Comparison of ENCODE assay signal across 1 cellular context in the genomic region with DNA sequence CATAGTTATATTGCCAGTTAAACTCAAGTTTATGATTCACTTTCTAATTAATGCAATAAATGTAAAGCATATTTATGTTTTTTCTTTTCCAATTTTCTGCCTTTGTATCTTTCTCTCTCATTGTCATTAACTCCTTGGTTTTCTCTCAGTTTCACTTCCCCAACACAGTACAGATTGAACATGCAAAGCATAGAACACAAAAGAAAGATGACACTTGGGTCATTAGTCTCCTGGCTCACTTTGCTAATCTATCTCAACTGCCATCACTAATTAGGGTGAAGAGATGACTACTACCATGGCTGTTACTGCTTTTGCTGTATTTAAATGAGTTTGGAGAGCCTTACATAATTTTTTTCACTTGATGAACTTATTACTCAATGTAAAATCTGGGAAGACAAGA.
TF ChIP-seq lines count a peak whose summit lies in the region.

No MANE protein-coding gene starts in this region.

TF ChIP-seq in GM12878, 131 proteins besides CTCF, POLR2A, EP300 and RAD21 (continued from another document and continues in another):
- TF ChIP-seq, protein P1, sequence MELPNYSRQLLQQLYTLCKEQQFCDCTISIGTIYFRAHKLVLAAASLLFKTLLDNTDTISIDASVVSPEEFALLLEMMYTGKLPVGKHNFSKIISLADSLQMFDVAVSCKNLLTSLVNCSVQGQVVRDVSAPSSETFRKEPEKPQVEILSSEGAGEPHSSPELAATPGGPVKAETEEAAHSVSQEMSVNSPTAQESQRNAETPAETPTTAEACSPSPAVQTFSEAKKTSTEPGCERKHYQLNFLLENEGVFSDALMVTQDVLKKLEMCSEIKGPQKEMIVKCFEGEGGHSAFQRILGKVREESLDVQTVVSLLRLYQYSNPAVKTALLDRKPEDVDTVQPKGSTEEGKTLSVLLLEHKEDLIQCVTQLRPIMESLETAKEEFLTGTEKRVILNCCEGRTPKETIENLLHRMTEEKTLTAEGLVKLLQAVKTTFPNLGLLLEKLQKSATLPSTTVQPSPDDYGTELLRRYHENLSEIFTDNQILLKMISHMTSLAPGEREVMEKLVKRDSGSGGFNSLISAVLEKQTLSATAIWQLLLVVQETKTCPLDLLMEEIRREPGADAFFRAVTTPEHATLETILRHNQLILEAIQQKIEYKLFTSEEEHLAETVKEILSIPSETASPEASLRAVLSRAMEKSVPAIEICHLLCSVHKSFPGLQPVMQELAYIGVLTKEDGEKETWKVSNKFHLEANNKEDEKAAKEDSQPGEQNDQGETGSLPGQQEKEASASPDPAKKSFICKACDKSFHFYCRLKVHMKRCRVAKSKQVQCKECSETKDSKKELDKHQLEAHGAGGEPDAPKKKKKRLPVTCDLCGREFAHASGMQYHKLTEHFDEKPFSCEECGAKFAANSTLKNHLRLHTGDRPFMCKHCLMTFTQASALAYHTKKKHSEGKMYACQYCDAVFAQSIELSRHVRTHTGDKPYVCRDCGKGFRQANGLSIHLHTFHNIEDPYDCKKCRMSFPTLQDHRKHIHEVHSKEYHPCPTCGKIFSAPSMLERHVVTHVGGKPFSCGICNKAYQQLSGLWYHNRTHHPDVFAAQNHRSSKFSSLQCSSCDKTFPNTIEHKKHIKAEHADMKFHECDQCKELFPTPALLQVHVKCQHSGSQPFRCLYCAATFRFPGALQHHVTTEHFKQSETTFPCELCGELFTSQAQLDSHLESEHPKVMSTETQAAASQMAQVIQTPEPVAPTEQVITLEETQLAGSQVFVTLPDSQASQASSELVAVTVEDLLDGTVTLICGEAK (IDR thresholded peaks at IDR 0.05; ENCODE audit: borderline replicate concordance), result no peak
- no peak for TF ChIP-seq MEF2A (IDR thresholded peaks at IDR 0.05; ENCODE audit: insufficient read depth, low read depth, low read length)
- no peak for TF ChIP-seq SUZ12 (IDR thresholded peaks at IDR 0.05; ENCODE audit: unreplicated experiment)
- TF ChIP-seq, protein P2, sequence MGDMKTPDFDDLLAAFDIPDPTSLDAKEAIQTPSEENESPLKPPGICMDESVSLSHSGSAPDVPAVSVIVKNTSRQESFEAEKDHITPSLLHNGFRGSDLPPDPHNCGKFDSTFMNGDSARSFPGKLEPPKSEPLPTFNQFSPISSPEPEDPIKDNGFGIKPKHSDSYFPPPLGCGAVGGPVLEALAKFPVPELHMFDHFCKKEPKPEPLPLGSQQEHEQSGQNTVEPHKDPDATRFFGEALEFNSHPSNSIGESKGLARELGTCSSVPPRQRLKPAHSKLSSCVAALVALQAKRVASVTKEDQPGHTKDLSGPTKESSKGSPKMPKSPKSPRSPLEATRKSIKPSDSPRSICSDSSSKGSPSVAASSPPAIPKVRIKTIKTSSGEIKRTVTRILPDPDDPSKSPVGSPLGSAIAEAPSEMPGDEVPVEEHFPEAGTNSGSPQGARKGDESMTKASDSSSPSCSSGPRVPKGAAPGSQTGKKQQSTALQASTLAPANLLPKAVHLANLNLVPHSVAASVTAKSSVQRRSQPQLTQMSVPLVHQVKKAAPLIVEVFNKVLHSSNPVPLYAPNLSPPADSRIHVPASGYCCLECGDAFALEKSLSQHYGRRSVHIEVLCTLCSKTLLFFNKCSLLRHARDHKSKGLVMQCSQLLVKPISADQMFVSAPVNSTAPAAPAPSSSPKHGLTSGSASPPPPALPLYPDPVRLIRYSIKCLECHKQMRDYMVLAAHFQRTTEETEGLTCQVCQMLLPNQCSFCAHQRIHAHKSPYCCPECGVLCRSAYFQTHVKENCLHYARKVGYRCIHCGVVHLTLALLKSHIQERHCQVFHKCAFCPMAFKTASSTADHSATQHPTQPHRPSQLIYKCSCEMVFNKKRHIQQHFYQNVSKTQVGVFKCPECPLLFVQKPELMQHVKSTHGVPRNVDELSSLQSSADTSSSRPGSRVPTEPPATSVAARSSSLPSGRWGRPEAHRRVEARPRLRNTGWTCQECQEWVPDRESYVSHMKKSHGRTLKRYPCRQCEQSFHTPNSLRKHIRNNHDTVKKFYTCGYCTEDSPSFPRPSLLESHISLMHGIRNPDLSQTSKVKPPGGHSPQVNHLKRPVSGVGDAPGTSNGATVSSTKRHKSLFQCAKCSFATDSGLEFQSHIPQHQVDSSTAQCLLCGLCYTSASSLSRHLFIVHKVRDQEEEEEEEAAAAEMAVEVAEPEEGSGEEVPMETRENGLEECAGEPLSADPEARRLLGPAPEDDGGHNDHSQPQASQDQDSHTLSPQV (IDR thresholded peaks at IDR 0.05), result no peak
- TF ChIP-seq BACH1 (IDR thresholded peaks at IDR 0.05; ENCODE audit: borderline replicate concordance), result peak; percentile 72; the same call in 1 of the 2 replicates
- TF ChIP-seq, protein P3, sequence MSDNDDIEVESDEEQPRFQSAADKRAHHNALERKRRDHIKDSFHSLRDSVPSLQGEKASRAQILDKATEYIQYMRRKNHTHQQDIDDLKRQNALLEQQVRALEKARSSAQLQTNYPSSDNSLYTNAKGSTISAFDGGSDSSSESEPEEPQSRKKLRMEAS (IDR thresholded peaks at IDR 0.05; ENCODE audit: low read depth, low read length), result no peak
- TF ChIP-seq PAX5 (IDR thresholded peaks at IDR 0.05; ENCODE audit: borderline replicate concordance, low read depth, low read length), result no peak
- TF ChIP-seq STAT1 (conservative IDR thresholded peaks at IDR 0.05), result no peak
- no peak for TF ChIP-seq RBBP5 (conservative IDR thresholded peaks at IDR 0.05)
- TF ChIP-seq FOXK2 (IDR thresholded peaks at IDR 0.05), result no peak
- TF ChIP-seq CEBPB (IDR thresholded peaks at IDR 0.05; ENCODE audit: borderline replicate concordance in 1 of 2, low read depth in 2 of 2, low read length in 2 of 2), result no peak
- no peak for TF ChIP-seq FOXM1 (IDR thresholded peaks at IDR 0.05; ENCODE audit: low read depth, low read length)
- no peak for TF ChIP-seq NFYA (IDR thresholded peaks at IDR 0.05; ENCODE audit: borderline replicate concordance, low read depth, low read length)
- no peak for TF ChIP-seq ZNF207 (IDR thresholded peaks at IDR 0.05; ENCODE audit: borderline replicate concordance)
- TF ChIP-seq SREBF1 (IDR thresholded peaks at IDR 0.05; ENCODE audit: low read length), result 0 out of 2 replicates have a peak, but pooled peaks have one; percentile 11
- no peak for TF ChIP-seq NR2C2 (IDR thresholded peaks at IDR 0.05; ENCODE audit: borderline replicate concordance, control insufficient read depth, insufficient read length, low read depth)
- TF ChIP-seq, protein P4, sequence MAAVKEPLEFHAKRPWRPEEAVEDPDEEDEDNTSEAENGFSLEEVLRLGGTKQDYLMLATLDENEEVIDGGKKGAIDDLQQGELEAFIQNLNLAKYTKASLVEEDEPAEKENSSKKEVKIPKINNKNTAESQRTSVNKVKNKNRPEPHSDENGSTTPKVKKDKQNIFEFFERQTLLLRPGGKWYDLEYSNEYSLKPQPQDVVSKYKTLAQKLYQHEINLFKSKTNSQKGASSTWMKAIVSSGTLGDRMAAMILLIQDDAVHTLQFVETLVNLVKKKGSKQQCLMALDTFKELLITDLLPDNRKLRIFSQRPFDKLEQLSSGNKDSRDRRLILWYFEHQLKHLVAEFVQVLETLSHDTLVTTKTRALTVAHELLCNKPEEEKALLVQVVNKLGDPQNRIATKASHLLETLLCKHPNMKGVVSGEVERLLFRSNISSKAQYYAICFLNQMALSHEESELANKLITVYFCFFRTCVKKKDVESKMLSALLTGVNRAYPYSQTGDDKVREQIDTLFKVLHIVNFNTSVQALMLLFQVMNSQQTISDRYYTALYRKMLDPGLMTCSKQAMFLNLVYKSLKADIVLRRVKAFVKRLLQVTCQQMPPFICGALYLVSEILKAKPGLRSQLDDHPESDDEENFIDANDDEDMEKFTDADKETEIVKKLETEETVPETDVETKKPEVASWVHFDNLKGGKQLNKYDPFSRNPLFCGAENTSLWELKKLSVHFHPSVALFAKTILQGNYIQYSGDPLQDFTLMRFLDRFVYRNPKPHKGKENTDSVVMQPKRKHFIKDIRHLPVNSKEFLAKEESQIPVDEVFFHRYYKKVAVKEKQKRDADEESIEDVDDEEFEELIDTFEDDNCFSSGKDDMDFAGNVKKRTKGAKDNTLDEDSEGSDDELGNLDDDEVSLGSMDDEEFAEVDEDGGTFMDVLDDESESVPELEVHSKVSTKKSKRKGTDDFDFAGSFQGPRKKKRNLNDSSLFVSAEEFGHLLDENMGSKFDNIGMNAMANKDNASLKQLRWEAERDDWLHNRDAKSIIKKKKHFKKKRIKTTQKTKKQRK (IDR thresholded peaks at IDR 0.05; ENCODE audit: low read depth, low read length), result no peak
- TF ChIP-seq MTA2 (IDR thresholded peaks at IDR 0.05; ENCODE audit: low read depth), result peak; percentile 100
- TF ChIP-seq, protein P5, sequence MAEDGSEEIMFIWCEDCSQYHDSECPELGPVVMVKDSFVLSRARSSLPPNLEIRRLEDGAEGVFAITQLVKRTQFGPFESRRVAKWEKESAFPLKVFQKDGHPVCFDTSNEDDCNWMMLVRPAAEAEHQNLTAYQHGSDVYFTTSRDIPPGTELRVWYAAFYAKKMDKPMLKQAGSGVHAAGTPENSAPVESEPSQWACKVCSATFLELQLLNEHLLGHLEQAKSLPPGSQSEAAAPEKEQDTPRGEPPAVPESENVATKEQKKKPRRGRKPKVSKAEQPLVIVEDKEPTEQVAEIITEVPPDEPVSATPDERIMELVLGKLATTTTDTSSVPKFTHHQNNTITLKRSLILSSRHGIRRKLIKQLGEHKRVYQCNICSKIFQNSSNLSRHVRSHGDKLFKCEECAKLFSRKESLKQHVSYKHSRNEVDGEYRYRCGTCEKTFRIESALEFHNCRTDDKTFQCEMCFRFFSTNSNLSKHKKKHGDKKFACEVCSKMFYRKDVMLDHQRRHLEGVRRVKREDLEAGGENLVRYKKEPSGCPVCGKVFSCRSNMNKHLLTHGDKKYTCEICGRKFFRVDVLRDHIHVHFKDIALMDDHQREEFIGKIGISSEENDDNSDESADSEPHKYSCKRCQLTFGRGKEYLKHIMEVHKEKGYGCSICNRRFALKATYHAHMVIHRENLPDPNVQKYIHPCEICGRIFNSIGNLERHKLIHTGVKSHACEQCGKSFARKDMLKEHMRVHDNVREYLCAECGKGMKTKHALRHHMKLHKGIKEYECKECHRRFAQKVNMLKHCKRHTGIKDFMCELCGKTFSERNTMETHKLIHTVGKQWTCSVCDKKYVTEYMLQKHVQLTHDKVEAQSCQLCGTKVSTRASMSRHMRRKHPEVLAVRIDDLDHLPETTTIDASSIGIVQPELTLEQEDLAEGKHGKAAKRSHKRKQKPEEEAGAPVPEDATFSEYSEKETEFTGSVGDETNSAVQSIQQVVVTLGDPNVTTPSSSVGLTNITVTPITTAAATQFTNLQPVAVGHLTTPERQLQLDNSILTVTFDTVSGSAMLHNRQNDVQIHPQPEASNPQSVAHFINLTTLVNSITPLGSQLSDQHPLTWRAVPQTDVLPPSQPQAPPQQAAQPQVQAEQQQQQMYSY (CRISPR knock-in tag; IDR thresholded peaks at IDR 0.05), result no peak
- no peak for TF ChIP-seq POLR2AphosphoS2 (IDR thresholded peaks at IDR 0.05; ENCODE audit: low read depth, low read length)
- no peak for TF ChIP-seq EGR1 (IDR thresholded peaks at IDR 0.05; ENCODE audit: borderline replicate concordance in 1 of 2, low read depth in 2 of 2, low read length in 2 of 2)
- TF ChIP-seq CBX5 (IDR thresholded peaks at IDR 0.05; ENCODE audit: low read depth), result no peak
- TF ChIP-seq, protein P6, sequence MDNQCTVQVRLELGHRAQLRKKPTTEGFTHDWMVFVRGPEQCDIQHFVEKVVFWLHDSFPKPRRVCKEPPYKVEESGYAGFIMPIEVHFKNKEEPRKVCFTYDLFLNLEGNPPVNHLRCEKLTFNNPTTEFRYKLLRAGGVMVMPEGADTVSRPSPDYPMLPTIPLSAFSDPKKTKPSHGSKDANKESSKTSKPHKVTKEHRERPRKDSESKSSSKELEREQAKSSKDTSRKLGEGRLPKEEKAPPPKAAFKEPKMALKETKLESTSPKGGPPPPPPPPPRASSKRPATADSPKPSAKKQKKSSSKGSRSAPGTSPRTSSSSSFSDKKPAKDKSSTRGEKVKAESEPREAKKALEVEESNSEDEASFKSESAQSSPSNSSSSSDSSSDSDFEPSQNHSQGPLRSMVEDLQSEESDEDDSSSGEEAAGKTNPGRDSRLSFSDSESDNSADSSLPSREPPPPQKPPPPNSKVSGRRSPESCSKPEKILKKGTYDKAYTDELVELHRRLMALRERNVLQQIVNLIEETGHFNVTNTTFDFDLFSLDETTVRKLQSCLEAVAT (IDR thresholded peaks at IDR 0.05), result no peak
- TF ChIP-seq ZNF24 (IDR thresholded peaks at IDR 0.05), result peak; percentile 81
- TF ChIP-seq ESRRA (IDR thresholded peaks at IDR 0.05; ENCODE audit: low read length), result no peak
- TF ChIP-seq, protein P7, sequence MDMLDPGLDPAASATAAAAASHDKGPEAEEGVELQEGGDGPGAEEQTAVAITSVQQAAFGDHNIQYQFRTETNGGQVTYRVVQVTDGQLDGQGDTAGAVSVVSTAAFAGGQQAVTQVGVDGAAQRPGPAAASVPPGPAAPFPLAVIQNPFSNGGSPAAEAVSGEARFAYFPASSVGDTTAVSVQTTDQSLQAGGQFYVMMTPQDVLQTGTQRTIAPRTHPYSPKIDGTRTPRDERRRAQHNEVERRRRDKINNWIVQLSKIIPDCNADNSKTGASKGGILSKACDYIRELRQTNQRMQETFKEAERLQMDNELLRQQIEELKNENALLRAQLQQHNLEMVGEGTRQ (IDR thresholded peaks at IDR 0.05; ENCODE audit: borderline replicate concordance, low read depth, low read length), result no peak
- TF ChIP-seq NFIC (IDR thresholded peaks at IDR 0.05; ENCODE audit: low read depth, low read length), result no peak
- TF ChIP-seq CREM (IDR thresholded peaks at IDR 0.05; ENCODE audit: low read depth), result no peak
- TF ChIP-seq GATAD2B (conservative IDR thresholded peaks at IDR 0.05; ENCODE audit: low read depth), result 0 out of 2 replicates have a peak, but pooled peaks have one; percentile 41
- TF ChIP-seq, protein P8, sequence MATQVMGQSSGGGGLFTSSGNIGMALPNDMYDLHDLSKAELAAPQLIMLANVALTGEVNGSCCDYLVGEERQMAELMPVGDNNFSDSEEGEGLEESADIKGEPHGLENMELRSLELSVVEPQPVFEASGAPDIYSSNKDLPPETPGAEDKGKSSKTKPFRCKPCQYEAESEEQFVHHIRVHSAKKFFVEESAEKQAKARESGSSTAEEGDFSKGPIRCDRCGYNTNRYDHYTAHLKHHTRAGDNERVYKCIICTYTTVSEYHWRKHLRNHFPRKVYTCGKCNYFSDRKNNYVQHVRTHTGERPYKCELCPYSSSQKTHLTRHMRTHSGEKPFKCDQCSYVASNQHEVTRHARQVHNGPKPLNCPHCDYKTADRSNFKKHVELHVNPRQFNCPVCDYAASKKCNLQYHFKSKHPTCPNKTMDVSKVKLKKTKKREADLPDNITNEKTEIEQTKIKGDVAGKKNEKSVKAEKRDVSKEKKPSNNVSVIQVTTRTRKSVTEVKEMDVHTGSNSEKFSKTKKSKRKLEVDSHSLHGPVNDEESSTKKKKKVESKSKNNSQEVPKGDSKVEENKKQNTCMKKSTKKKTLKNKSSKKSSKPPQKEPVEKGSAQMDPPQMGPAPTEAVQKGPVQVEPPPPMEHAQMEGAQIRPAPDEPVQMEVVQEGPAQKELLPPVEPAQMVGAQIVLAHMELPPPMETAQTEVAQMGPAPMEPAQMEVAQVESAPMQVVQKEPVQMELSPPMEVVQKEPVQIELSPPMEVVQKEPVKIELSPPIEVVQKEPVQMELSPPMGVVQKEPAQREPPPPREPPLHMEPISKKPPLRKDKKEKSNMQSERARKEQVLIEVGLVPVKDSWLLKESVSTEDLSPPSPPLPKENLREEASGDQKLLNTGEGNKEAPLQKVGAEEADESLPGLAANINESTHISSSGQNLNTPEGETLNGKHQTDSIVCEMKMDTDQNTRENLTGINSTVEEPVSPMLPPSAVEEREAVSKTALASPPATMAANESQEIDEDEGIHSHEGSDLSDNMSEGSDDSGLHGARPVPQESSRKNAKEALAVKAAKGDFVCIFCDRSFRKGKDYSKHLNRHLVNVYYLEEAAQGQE (IDR thresholded peaks at IDR 0.05; ENCODE audit: low read depth, low read length), result no peak
- TF ChIP-seq MYC (IDR thresholded peaks at IDR 0.05; ENCODE audit: insufficient read depth, insufficient read length, insufficient replicate concordance, low read length, severe bottlenecking), result no peak
- TF ChIP-seq SIX5 (IDR thresholded peaks at IDR 0.05; ENCODE audit: low read depth, low read length, severe bottlenecking), result no peak
